Comparison of ENCODE assay signal across 23 cellular contexts in the genomic region with DNA sequence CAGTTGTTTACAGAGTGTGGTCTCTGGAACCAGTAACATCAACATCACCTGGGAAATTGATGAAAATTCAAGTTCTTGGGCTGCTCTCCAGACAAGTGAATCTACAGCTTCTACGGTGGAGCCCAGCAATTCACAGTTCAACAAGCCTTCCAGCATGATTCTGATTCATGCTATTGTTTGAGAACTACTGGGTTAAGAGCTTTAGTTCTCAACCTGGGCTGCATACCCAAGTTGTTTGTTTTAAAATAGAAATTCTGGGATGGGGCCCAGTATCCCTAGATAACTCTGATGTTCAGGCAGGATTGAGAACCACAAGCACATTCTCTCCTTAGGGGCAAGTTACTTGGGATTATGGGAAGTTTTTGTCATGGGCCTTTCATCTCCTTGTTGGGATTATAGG. TPM values are rescaled to one million over a fixed set of nuclear protein-coding genes. Genes with fewer than 3 reads are reported as not detected.
DNase-seq lines count a peak whose midpoint lies in the region; ATAC-seq and TF ChIP-seq lines count a peak whose summit lies in the region.
"Had no signal": no experiment of that assay in that cellular context is flagged by ENCODE, and none has a peak within 500 bp of the region (broad histone marks: within the 10 kb centered on the region; RNA-seq: fewer than 3 reads in every experiment).

No MANE protein-coding gene starts in this region.

- no peaks in the 10 kb centered on the region for H3K9me3 ChIP-seq in PC-3 (ENCODE audit: low read length)
- H3K9me3 ChIP-seq in ovary, result no peaks in the 10 kb centered on the region
- H3K9me3 ChIP-seq: adrenal gland, neutrophil, uterus had no signal

- no peaks in the 10 kb centered on the region for H3K79me2 ChIP-seq in PC-3 (ENCODE audit: low read length)

- peak; percentile 55 for ATAC-seq in PC-3
- ATAC-seq in HG03457 (IDR thresholded peaks at IDR 0.05; ENCODE audit: unreplicated experiment), result no peak
- ATAC-seq: WTC11 had no signal

- CTCF ChIA-PET in PC-3 (lab: Charles Lee), result no interaction called here

- intact Hi-C loops in PC-3 (cut with micrococcal nuclease), result no loop called here
- intact Hi-C loops in posterior vena cava (cut with DNase I), result no loop called here
- intact Hi-C loops in ovary (cut with DNase I), result no loop called here

- no peak for TF ChIP-seq POLR2A in ovary (IDR thresholded peaks at IDR 0.05)

- H3K27ac ChIP-seq in PC-3 (ENCODE audit: low read length), result peak overlapping the region; percentile 72
- no peak overlapping the region for H3K27ac ChIP-seq in ovary
- H3K27ac ChIP-seq: neutrophil, uterus had no signal

- no peaks in the 10 kb centered on the region for H3K9me2 ChIP-seq in PC-3 (replicated peaks; ENCODE audit: low read length)
- H3K9me2 ChIP-seq: SK-N-SH had no signal

- no TSS peak for BruUV-seq in PC-3 (replicated peaks; lab: Mats Ljungman, UMichigan)

- H3K27me3 ChIP-seq in PC-3 (ENCODE audit: low read length), result no peaks in the 10 kb centered on the region
- H3K27me3 ChIP-seq in ovary, result no peaks in the 10 kb centered on the region
- H3K27me3 ChIP-seq: adrenal gland, neutrophil, uterus had no signal

- TF ChIP-seq CTCF in PC-3 (conservative IDR thresholded peaks at IDR 0.05; ENCODE audit: low read depth, low read length) (no peak), epithelial cell of esophagus (IDR thresholded peaks at IDR 0.05; ENCODE audit: insufficient read depth, low read depth, low read length, missing control alignments) (no peak), retinal pigment epithelial cell (conservative IDR thresholded peaks at IDR 0.05; ENCODE audit: low read depth, low read length) (no peak), ovary (IDR thresholded peaks at IDR 0.05) (no peak)

- no peaks in the 10 kb centered on the region for H3F3A ChIP-seq in PC-3 (ENCODE audit: low read length, unreplicated experiment)

- no peak overlapping the region for H3K4me3 ChIP-seq in PC-3 (ENCODE audit: low read length)
- H3K4me3 ChIP-seq in epithelial cell of esophagus (ENCODE audit: low read length), result no peak overlapping the region
- no peak overlapping the region for H3K4me3 ChIP-seq in retinal pigment epithelial cell (ENCODE audit: low read length)
- no peak overlapping the region for H3K4me3 ChIP-seq in ovary
- H3K4me3 ChIP-seq: adrenal gland, uterus had no signal

- H3K36me3 ChIP-seq in PC-3 (ENCODE audit: low read depth, low read length), result no peaks in the 10 kb centered on the region
- H3K36me3 ChIP-seq in ovary, result no peaks in the 10 kb centered on the region
- H3K36me3 ChIP-seq: adrenal gland, neutrophil, uterus had no signal

- DNase-seq in GM04503 (ENCODE audit: low read depth) (peak; percentile 1), PC-3 (peak; percentile 46), epithelial cell of esophagus (ENCODE audit: low read depth) (peak; percentile 19), retinal pigment epithelial cell (ENCODE audit: low read depth) (peak; percentile 23), posterior vena cava (ENCODE audit: low spot score) (no peak), DMS153 treated with DMSO at 0.1 percent for 48 hours (lab: John Stamatoyannopoulos, UW; ENCODE audit: unreplicated experiment) (no peak), ovary (no peak)
- DNase-seq: activated CD4-positive, alpha-beta T cell treated with anti-CD3 and anti-CD28 coated beads, Interleukin-2, amount 50 U/mL, for 4 hours; activated gamma-delta T cell treated with Interleukin-2 at 50 U/mL for 16 hours; adrenal gland; central memory CD4-positive, alpha-beta T cell; hypothalamus; KBM-7; kidney; NCI-H2029 treated with DMSO at 0.1 percent for 48 hours; NCI-H446 treated with DMSO at 0.1 percent for 48 hours; RPMI8226; SK-N-SH; stimulated activated CD4-positive, alpha-beta T cell treated with anti-CD3 and anti-CD28 coated beads, Interleukin-4, amount 100 ng/mL, for 24 hours; uterus had no signal

- WGBS in ovary, 3 donors, result 70 to 85% (median 82%) methylated on average over 1 of the region's 1 CpG

- no peak overlapping the region for H3K9ac ChIP-seq in PC-3 (ENCODE audit: low read length)
- H3K9ac ChIP-seq: SK-N-SH had no signal

- no peak overlapping the region for H3K4me2 ChIP-seq in PC-3 (ENCODE audit: low read length)
- H3K4me2 ChIP-seq: SK-N-SH had no signal

- TF ChIP-seq EP300 in ovary (IDR thresholded peaks at IDR 0.05), result no peak

- H3K4me1 ChIP-seq in PC-3 (ENCODE audit: insufficient read depth, low read length), result peaks cover 12% of the 10 kb centered on the region
- H3K4me1 ChIP-seq in ovary (ENCODE audit: insufficient read depth), result no peaks in the 10 kb centered on the region
- H3K4me1 ChIP-seq: uterus had no signal

- POLR2A ChIA-PET in PC-3 (lab: Charles Lee; ENCODE audit: unreplicated experiment), result no interaction called here

- H4K20me1 ChIP-seq in PC-3 (ENCODE audit: low read length), result no peaks in the 10 kb centered on the region

- H2AFZ ChIP-seq in PC-3 (ENCODE audit: low read length), result no peak overlapping the region

RNA-seq across cellular contexts. Expression of a gene that starts 37.9 kb away (rescaled TPM):
- 663 and 668 TPM in 2 replicates for total RNA-seq in PC-3 (2014; rRNA removed)
- 100 to 1,000 TPM; 222 to 323 TPM for total RNA-seq in posterior vena cava
- 100 to 1,000 TPM in 6 of 7 donors, 10 to 100 TPM in 1; 73.6 to 216 (median 132) TPM for total RNA-seq in ovary
- polyA plus RNA-seq in ovary, result 100 to 1,000 TPM in 1 of 2 donors, 10 to 100 TPM in 1; 72.5 to 251 TPM

Comparison
In these comparisons a context has a peak if more than half of its experiments do, and no peak if none do; other contexts are left out.
1. DNase-seq: peak in GM04503 (single experiment), PC-3 (single experiment), epithelial cell of esophagus (single experiment) and retinal pigment epithelial cell (single experiment); none in posterior vena cava (single experiment), DMS153 treated with DMSO at 0.1 percent for 48 hours (single experiment) and ovary (0 of 5).